11 cellular contexts compared by ENCODE assay signal in the genomic region with DNA sequence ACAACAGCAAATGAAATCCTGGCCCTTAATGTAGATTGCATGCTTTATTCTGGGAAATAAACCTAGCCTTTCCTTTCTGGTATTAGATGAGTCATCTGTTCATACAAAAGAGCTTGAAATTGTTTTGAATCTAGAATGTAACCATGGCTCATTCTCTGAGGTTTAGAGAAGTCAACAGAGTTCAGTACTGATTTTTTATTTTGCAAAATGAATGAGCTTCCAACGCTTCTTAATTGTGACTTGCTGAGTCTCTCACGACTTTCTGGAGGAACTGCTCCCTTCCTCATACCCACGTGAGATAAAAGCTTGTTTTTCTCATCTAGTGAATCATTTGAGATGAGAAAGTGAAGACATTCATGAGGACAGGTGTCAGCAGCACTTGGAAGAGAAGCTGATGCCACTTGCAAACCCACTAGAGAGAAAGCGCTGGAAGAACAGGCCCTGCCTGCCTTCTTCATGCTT.
DNase-seq lines count a peak whose midpoint lies in the region; ATAC-seq and TF ChIP-seq lines count a peak whose summit lies in the region.
"Had no signal": no experiment of that assay in that cellular context is flagged by ENCODE, and none has a peak within 500 bp of the region (broad histone marks: within the 10 kb centered on the region; RNA-seq: fewer than 3 reads in every experiment).

No MANE protein-coding gene starts in this region.

- intact Hi-C loops in activated CD4-positive, alpha-beta T cell treated with anti-CD3 and anti-CD28 coated beads, Interleukin-2, amount 10 ng/mL, durations not matched to agents 24 days and 14 days (cut with micrococcal nuclease) = loop anchor here (1.0 to 10.0 kb wide), 6 partner anchors 75 to 668 kb away; no protein-coding TSS in a partner anchor
- intact Hi-C loops in activated CD4-positive, alpha-beta memory T cell treated with anti-CD3 and anti-CD28 coated beads for 36 hours (cut with micrococcal nuclease) = loop anchor here (1.0 to 5.0 kb wide), 7 partner anchors 73 to 1966 kb away; partner anchors contain the start of gene BCL11B
- intact Hi-C loops in dorsolateral prefrontal cortex (cut with DNase I) = no loop called here
- intact Hi-C loops in vagina (cut with DNase I) = no loop called here

- peak overlapping the region; percentile 20 for H3K4me3 Mint-ChIP-seq in activated CD4-positive, alpha-beta T cell treated with anti-CD3 and anti-CD28 coated beads, Interleukin-2, amount 10 ng/mL, durations not matched to agents 24 days and 14 days
- H3K4me3 Mint-ChIP-seq in activated CD4-positive, alpha-beta memory T cell treated with anti-CD3 and anti-CD28 coated beads for 36 hours = no peak overlapping the region

- CTCF ChIA-PET in activated CD4-positive, alpha-beta memory T cell treated with anti-CD3 and anti-CD28 coated beads for 36 hours (lab: Charles Lee) = interaction anchor here (0.7 to 1.5 kb wide), 9 partner anchors 17 to 1959 kb away, joined by 3 to 7 read pairs (median 3); no protein-coding TSS in a partner anchor

- no peaks in the 10 kb centered on the region for H3K4me1 ChIP-seq in vagina
- H3K4me1 ChIP-seq: tibial nerve had no signal

- no peaks in the 10 kb centered on the region for H3K36me3 ChIP-seq in vagina
- H3K36me3 ChIP-seq: tibial nerve had no signal

- H3K9me3 Mint-ChIP-seq in activated CD4-positive, alpha-beta T cell treated with anti-CD3 and anti-CD28 coated beads, Interleukin-2, amount 10 ng/mL, durations not matched to agents 24 days and 14 days = no peaks in the 10 kb centered on the region
- no peaks in the 10 kb centered on the region for H3K9me3 Mint-ChIP-seq in activated CD4-positive, alpha-beta memory T cell treated with anti-CD3 and anti-CD28 coated beads for 36 hours

- peak overlapping the region; percentile 86 for H3K27ac Mint-ChIP-seq in activated CD4-positive, alpha-beta T cell treated with anti-CD3 and anti-CD28 coated beads, Interleukin-2, amount 10 ng/mL, durations not matched to agents 24 days and 14 days
- H3K27ac Mint-ChIP-seq in activated CD4-positive, alpha-beta memory T cell treated with anti-CD3 and anti-CD28 coated beads for 36 hours = peak overlapping the region; percentile 92

- no peaks in the 10 kb centered on the region for H3K27me3 Mint-ChIP-seq in activated CD4-positive, alpha-beta T cell treated with anti-CD3 and anti-CD28 coated beads, Interleukin-2, amount 10 ng/mL, durations not matched to agents 24 days and 14 days
- no peaks in the 10 kb centered on the region for H3K27me3 Mint-ChIP-seq in activated CD4-positive, alpha-beta memory T cell treated with anti-CD3 and anti-CD28 coated beads for 36 hours

- POLR2A ChIA-PET in activated CD4-positive, alpha-beta memory T cell treated with anti-CD3 and anti-CD28 coated beads for 36 hours (lab: Charles Lee) = interaction anchor here (0.8 to 1.6 kb wide), 7 partner anchors 72 to 862 kb away, joined by 3 to 9 read pairs (median 4); no protein-coding TSS in a partner anchor

- H3K4me1 Mint-ChIP-seq in activated CD4-positive, alpha-beta T cell treated with anti-CD3 and anti-CD28 coated beads, Interleukin-2, amount 10 ng/mL, durations not matched to agents 24 days and 14 days = peaks cover 29% of the 10 kb centered on the region
- peaks cover 30% of the 10 kb centered on the region for H3K4me1 Mint-ChIP-seq in activated CD4-positive, alpha-beta memory T cell treated with anti-CD3 and anti-CD28 coated beads for 36 hours (ENCODE audit: low read depth)

- H3K27me3 ChIP-seq in dorsolateral prefrontal cortex (peaks cover 0 to 8% (median 0%) of the 10 kb centered on the region in 45 donors), vagina (no peaks in the 10 kb centered on the region)
- H3K27me3 ChIP-seq: tibial nerve had no signal

- TF ChIP-seq POLR2A in vagina (IDR thresholded peaks at IDR 0.05) = no peak

- TF ChIP-seq CTCF in dorsolateral prefrontal cortex (IDR thresholded peaks at IDR 0.05 in 54 of 56, conservative IDR thresholded peaks at IDR 0.05 in 2 of 56; ENCODE audit: low read depth in 1 of 56, partially characterized antibody in 56 of 56) (no peak), vagina (IDR thresholded peaks at IDR 0.05) (no peak)

- no peaks in the 10 kb centered on the region for H3K36me3 Mint-ChIP-seq in activated CD4-positive, alpha-beta T cell treated with anti-CD3 and anti-CD28 coated beads, Interleukin-2, amount 10 ng/mL, durations not matched to agents 24 days and 14 days (ENCODE audit: low read depth)
- no peaks in the 10 kb centered on the region for H3K36me3 Mint-ChIP-seq in activated CD4-positive, alpha-beta memory T cell treated with anti-CD3 and anti-CD28 coated beads for 36 hours

- H3K27ac ChIP-seq in dorsolateral prefrontal cortex = no peak overlapping the region
- no peak overlapping the region for H3K27ac ChIP-seq in vagina
- H3K27ac ChIP-seq: tibial nerve had no signal

- H3K9me3 ChIP-seq in vagina = no peaks in the 10 kb centered on the region
- H3K9me3 ChIP-seq: tibial nerve had no signal

- no peak overlapping the region for H3K4me3 ChIP-seq in dorsolateral prefrontal cortex
- H3K4me3 ChIP-seq in vagina = no peak overlapping the region
- H3K4me3 ChIP-seq: tibial nerve had no signal

- peak; percentile 60 for ATAC-seq in HG02798 (IDR thresholded peaks at IDR 0.05; ENCODE audit: poor library complexity, unreplicated experiment)

- peak; percentile 65 for DNase-seq in activated CD4-positive, alpha-beta T cell treated with anti-CD3 and anti-CD28 coated beads, Interleukin-2, amount 10 ng/mL, durations not matched to agents 24 days and 14 days
- DNase-seq in activated CD4-positive, alpha-beta T cell treated with anti-CD3 and anti-CD28 coated beads for 1 hour = no peak
- DNase-seq in activated CD4-positive, alpha-beta memory T cell treated with anti-CD3 and anti-CD28 coated beads for 36 hours = peak; percentile 39
- DNase-seq in putamen (ENCODE audit: low spot score) (peak; percentile 68), AML-193 (lab: John Stamatoyannopoulos, UW) (no peak), dorsolateral prefrontal cortex (no peak), vagina (ENCODE audit: extremely low spot score in 2 of 2) (no peak)
- DNase-seq: amygdala, NCI-H1105 treated with DMSO at 0.1 percent for 48 hours had no signal

Comparison
In these comparisons a context has a peak if more than half of its experiments do, and no peak if none do; other contexts are left out.
1. DNase-seq: peak in activated CD4-positive, alpha-beta T cell treated with anti-CD3 and anti-CD28 coated beads, Interleukin-2, amount 10 ng/mL, durations not matched to agents 24 days and 14 days (single experiment), activated CD4-positive, alpha-beta memory T cell treated with anti-CD3 and anti-CD28 coated beads for 36 hours (single experiment) and putamen (single experiment); none in activated CD4-positive, alpha-beta T cell treated with anti-CD3 and anti-CD28 coated beads for 1 hour (single experiment), AML-193 (0 of 2), dorsolateral prefrontal cortex (0 of 10) and vagina (0 of 2).
2. intact Hi-C loops: an anchor here in activated CD4-positive, alpha-beta T cell treated with anti-CD3 and anti-CD28 coated beads, Interleukin-2, amount 10 ng/mL, durations not matched to agents 24 days and 14 days (1.0 to 10.0 kb wide) and activated CD4-positive, alpha-beta memory T cell treated with anti-CD3 and anti-CD28 coated beads for 36 hours (1.0 to 5.0 kb wide); none called in dorsolateral prefrontal cortex and vagina.